Comparison of ENCODE assay signal across 16 cellular contexts in the genomic region with DNA sequence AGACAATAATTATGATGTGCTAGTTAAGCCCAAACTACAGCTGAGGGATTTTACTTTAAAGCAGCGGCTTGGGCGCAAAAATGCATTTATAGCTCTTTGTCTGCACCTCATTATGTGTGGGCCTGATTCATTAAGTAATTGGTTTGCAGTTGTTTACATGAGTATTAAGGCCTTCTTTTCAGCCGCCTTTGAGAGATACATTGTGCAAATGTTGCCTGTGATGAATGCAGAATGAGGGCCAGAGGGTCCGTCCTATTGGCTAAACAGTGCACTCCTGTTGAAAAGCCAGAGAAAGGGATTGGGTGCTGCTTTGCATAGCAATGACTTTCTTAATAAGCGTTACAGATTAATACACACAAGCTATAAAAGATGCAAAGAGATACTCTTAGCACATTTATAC.
DNase-seq lines count a peak whose midpoint lies in the region.
"Had no signal": no experiment of that assay in that cellular context is flagged by ENCODE, and none has a peak within 500 bp of the region (broad histone marks: within the 10 kb centered on the region; RNA-seq: fewer than 3 reads in every experiment).

No MANE protein-coding gene starts in this region.

- DNase-seq in NCI-H1105 treated with DMSO at 0.1 percent for 48 hours (lab: John Stamatoyannopoulos, UW) (peak; percentile 6), NCI-H1105 (lab: John Stamatoyannopoulos, UW) (no peak), NCI-H774 (lab: John Stamatoyannopoulos, UW) (peak; percentile 48), head of caudate nucleus (peak in 38 of 42 donors; percentile 21 to 84 (median 62)), retina (peak; percentile 55), SKM-1 (lab: John Stamatoyannopoulos, UW; ENCODE audit: unreplicated experiment) (no peak), NCI-H524 (lab: John Stamatoyannopoulos, UW) (no peak)
- DNase-seq in activated naive CD4-positive, alpha-beta T cell treated with anti-CD3 and anti-CD28 coated beads, Interleukin-2, amount 50 U/mL, for 16 hours: no peak
- DNase-seq: HCEC 1CT; heart left ventricle; islet precursor cell; KBM-7; NCI-H1092; stimulated activated CD4-positive, alpha-beta T cell treated with anti-CD3 and anti-CD28 coated beads, Interleukin-15, amount 100 ng/mL, for 24 hours; stimulated activated naive CD4-positive, alpha-beta T cell; upper lobe of right lung had no signal

- intact Hi-C loops in head of caudate nucleus (cut with DNase I): loop anchor here (1.0 to 10.0 kb wide), 6 partner anchors 67 to 398 kb away; partner anchors contain the start of genes KIZ and XRN2

Comparison
In these comparisons a context has a peak if more than half of its experiments do, and no peak if none do; other contexts are left out.
1. DNase-seq: peak in NCI-H1105 treated with DMSO at 0.1 percent for 48 hours (single experiment), NCI-H774 (single experiment), head of caudate nucleus (38 of 42) and retina (single experiment); none in NCI-H1105 (single experiment), activated naive CD4-positive, alpha-beta T cell treated with anti-CD3 and anti-CD28 coated beads, Interleukin-2, amount 50 U/mL, for 16 hours (single experiment), SKM-1 (single experiment) and NCI-H524 (0 of 2).